ENCODE assay signal across 33 cellular contexts in the genomic region with DNA sequence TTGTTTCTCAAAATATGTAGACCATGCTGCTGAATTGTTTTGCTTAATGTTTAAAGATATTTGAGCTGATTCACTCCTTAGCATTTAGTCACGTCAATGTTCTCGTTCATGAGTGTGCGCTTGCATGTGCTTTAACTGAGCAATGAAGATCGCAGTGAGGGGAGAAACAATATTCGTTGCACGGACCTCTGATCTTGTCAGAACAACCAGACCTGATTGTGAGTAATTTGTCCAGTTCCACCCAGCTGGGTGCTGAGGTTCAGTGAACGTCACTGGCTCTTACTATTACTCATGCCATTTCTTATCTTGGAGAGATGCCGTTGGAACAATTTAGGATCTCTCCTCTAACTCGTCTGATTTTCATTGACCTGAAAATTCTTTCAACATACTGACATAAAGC. TPM values are rescaled to one million over a fixed set of nuclear protein-coding genes. Genes with fewer than 3 reads are reported as not detected.
DNase-seq lines count a peak whose midpoint lies in the region; ATAC-seq, FAIRE-seq and TF ChIP-seq lines count a peak whose summit lies in the region.
"Had no signal": no experiment of that assay in that cellular context is flagged by ENCODE, and none has a peak within 500 bp of the region (broad histone marks: within the 10 kb centered on the region; RNA-seq: fewer than 3 reads in every experiment).

No MANE protein-coding gene starts in this region.

- TF ChIP-seq CTCF in MCF 10A (IDR thresholded peaks at IDR 0.05; ENCODE audit: unreplicated experiment) (no peak), breast epithelium (IDR thresholded peaks at IDR 0.05) (no peak), astrocyte (IDR thresholded peaks at IDR 0.05; ENCODE audit: insufficient read depth, low read depth, low read length) (no peak), fibroblast of mammary gland (conservative IDR thresholded peaks at IDR 0.05; ENCODE audit: control insufficient read depth, insufficient read depth, low read depth, low read length) (no peak), smooth muscle cell (IDR thresholded peaks at IDR 0.05; ENCODE audit: borderline replicate concordance, insufficient read depth, poor library complexity, severe bottlenecking) (no peak)

- H3K4me1 Mint-ChIP-seq in MCF 10A (ENCODE audit: insufficient read depth, unreplicated experiment) = no peaks in the 10 kb centered on the region
- H3K4me1 Mint-ChIP-seq in astrocyte (ENCODE audit: low read depth, unreplicated experiment) = no peaks in the 10 kb centered on the region
- H3K4me1 Mint-ChIP-seq in T-helper 2 cell treated with Interferon-gamma antibody and Interleukin-4, amounts not matched to agents 5 μg/mL and 100 μg/mL, for 36 hours (ENCODE audit: low read depth) = no peaks in the 10 kb centered on the region
- no peaks in the 10 kb centered on the region for H3K4me1 Mint-ChIP-seq in activated naive CD8-positive, alpha-beta T cell treated with anti-CD3 and anti-CD28 coated beads, Interleukin-2, amount 50 U/mL, for 24 hours
- H3K4me1 Mint-ChIP-seq: neural crest cell had no signal

- POLR2A ChIA-PET in MCF 10A (lab: Yijun Ruan, JAX) = no interaction called here

- H3K4me3 ChIP-seq in breast epithelium (no peak overlapping the region), astrocyte (ENCODE audit: insufficient read depth, low read depth, low read length) (no peak overlapping the region), fibroblast of mammary gland (ENCODE audit: control insufficient read depth, low read depth, low read length) (no peak overlapping the region), smooth muscle cell (no peak overlapping the region)
- H3K4me3 ChIP-seq: esophagus muscularis mucosa, left ventricle myocardium inferior, PC-9, stomach, thyroid gland, uterus had no signal

- TF ChIP-seq POLR2A in breast epithelium (IDR thresholded peaks at IDR 0.05) = no peak

- no peak overlapping the region for H3K27ac ChIP-seq in breast epithelium
- H3K27ac ChIP-seq in astrocyte (ENCODE audit: low read depth, low read length) = no peak overlapping the region
- peak overlapping the region; percentile 52 for H3K27ac ChIP-seq in smooth muscle cell (ENCODE audit: low read depth)
- H3K27ac ChIP-seq: esophagus muscularis mucosa, left ventricle myocardium inferior, parathyroid adenoma, PC-9, stomach, thyroid gland, uterus had no signal

- H3K27ac Mint-ChIP-seq in MCF 10A (ENCODE audit: low read depth, unreplicated experiment) = no peak overlapping the region
- no peak overlapping the region for H3K27ac Mint-ChIP-seq in astrocyte (ENCODE audit: unreplicated experiment)
- no peak overlapping the region for H3K27ac Mint-ChIP-seq in T-helper 2 cell treated with Interferon-gamma antibody and Interleukin-4, amounts not matched to agents 5 μg/mL and 100 μg/mL, for 36 hours
- no peak overlapping the region for H3K27ac Mint-ChIP-seq in activated naive CD8-positive, alpha-beta T cell treated with anti-CD3 and anti-CD28 coated beads, Interleukin-2, amount 50 U/mL, for 24 hours
- H3K27ac Mint-ChIP-seq: activated T-helper 2 cell treated with anti-CD3 and anti-CD28 coated beads, Interferon-gamma antibody, Interleukin-2, Interleukin-4, amounts not matched to agents 10 μg/mL and 5 μg/mL and 100 μg/mL, durations not matched to agents 14 hours and 24 hours and 36 hours; CD4-positive, alpha-beta T cell had no signal

- H2AFZ ChIP-seq in astrocyte (ENCODE audit: low read depth, low read length) = no peak overlapping the region
- no peak overlapping the region for H2AFZ ChIP-seq in smooth muscle cell (ENCODE audit: low read depth)
- H2AFZ ChIP-seq: parathyroid adenoma, PC-9 had no signal

- H3K9ac ChIP-seq in astrocyte (ENCODE audit: low read length) = no peak overlapping the region
- H3K9ac ChIP-seq in smooth muscle cell (ENCODE audit: low read depth) = no peak overlapping the region
- H3K9ac ChIP-seq: parathyroid adenoma had no signal

- H4K20me1 ChIP-seq in astrocyte (ENCODE audit: insufficient read depth, low read length) (no peaks in the 10 kb centered on the region), smooth muscle cell (ENCODE audit: low read depth) (no peaks in the 10 kb centered on the region)

- H3K79me2 ChIP-seq in astrocyte (ENCODE audit: insufficient read depth, low read length) (no peaks in the 10 kb centered on the region), smooth muscle cell (ENCODE audit: low read depth) (no peaks in the 10 kb centered on the region)
- H3K79me2 ChIP-seq: parathyroid adenoma had no signal

- H3K9me3 ChIP-seq in breast epithelium (no peaks in the 10 kb centered on the region), astrocyte (ENCODE audit: insufficient read depth, low read depth, low read length) (no peaks in the 10 kb centered on the region), smooth muscle cell (replicated peaks; ENCODE audit: low read depth) (no peaks in the 10 kb centered on the region)
- H3K9me3 ChIP-seq: esophagus muscularis mucosa, left ventricle myocardium inferior, stomach, thyroid gland, uterus had no signal

- H3K9me3 Mint-ChIP-seq in MCF 10A (ENCODE audit: unreplicated experiment) = no peaks in the 10 kb centered on the region
- H3K9me3 Mint-ChIP-seq in astrocyte (ENCODE audit: unreplicated experiment) = no peaks in the 10 kb centered on the region
- no peaks in the 10 kb centered on the region for H3K9me3 Mint-ChIP-seq in T-helper 2 cell treated with Interferon-gamma antibody and Interleukin-4, amounts not matched to agents 5 μg/mL and 100 μg/mL, for 36 hours
- H3K9me3 Mint-ChIP-seq in activated naive CD8-positive, alpha-beta T cell treated with anti-CD3 and anti-CD28 coated beads, Interleukin-2, amount 50 U/mL, for 24 hours = no peaks in the 10 kb centered on the region
- H3K9me3 Mint-ChIP-seq: activated T-helper 2 cell treated with anti-CD3 and anti-CD28 coated beads, Interferon-gamma antibody, Interleukin-2, Interleukin-4, amounts not matched to agents 10 μg/mL and 5 μg/mL and 100 μg/mL, durations not matched to agents 14 hours and 24 hours and 36 hours; CD4-positive, alpha-beta T cell; neural crest cell had no signal

- no peaks in the 10 kb centered on the region for H3K4me1 ChIP-seq in breast epithelium
- H3K4me1 ChIP-seq in astrocyte (ENCODE audit: insufficient read depth, low read length) = no peaks in the 10 kb centered on the region
- H3K4me1 ChIP-seq in smooth muscle cell (ENCODE audit: low read depth) = no peaks in the 10 kb centered on the region
- H3K4me1 ChIP-seq: esophagus muscularis mucosa, left ventricle myocardium inferior, parathyroid adenoma, thyroid gland, uterus had no signal

- intact Hi-C loops in MCF 10A (cut with micrococcal nuclease) (no loop called here), breast epithelium (cut with DNase I; ENCODE audit: low total_unique reads) (no loop called here)

- H3F3A ChIP-seq in smooth muscle cell (ENCODE audit: low read depth) = no peaks in the 10 kb centered on the region

- BruUV-seq in MCF 10A (replicated peaks; lab: Mats Ljungman, UMichigan) = no TSS peak

- peak; percentile 9 for DNase-seq in MCF 10A (ENCODE audit: unreplicated experiment)
- no peak for DNase-seq in breast epithelium (ENCODE audit: low spot score in 2 of 2)
- peak; percentile 34 for DNase-seq in astrocyte (ENCODE audit: low read depth)
- DNase-seq in fibroblast of mammary gland (ENCODE audit: low read depth) = peak; percentile 48
- no peak for DNase-seq in smooth muscle cell (lab: John Stamatoyannopoulos, UW; ENCODE audit: unreplicated experiment)
- DNase-seq in T-helper 2 cell treated with Interferon-gamma antibody and Interleukin-4, amounts not matched to agents 5 μg/mL and 100 μg/mL, for 36 hours (ENCODE audit: low spot score) = no peak
- DNase-seq in T-helper 1 cell = no peak
- DNase-seq in activated naive CD8-positive, alpha-beta T cell treated with anti-CD3 and anti-CD28 coated beads, Interleukin-2, amount 50 U/mL, for 24 hours = no peak
- DNase-seq: 8988T; activated CD4-positive, alpha-beta T cell treated with anti-CD3 and anti-CD28 coated beads for 48 hours; activated naive CD4-positive, alpha-beta T cell treated with anti-CD3 and anti-CD28 coated beads, Interleukin-2, amount 50 U/mL, for 16 hours; anterior cingulate cortex; CD4-positive, alpha-beta T cell; DND-41; GOT3; KBM-7; left ventricle myocardium inferior; mesendoderm; NCI-H1092 treated with DMSO at 0.1 percent for 48 hours; NCI-H2029; NCI-H526; PC-9; right cardiac atrium; Right ventricle myocardium superior; stomach; thyroid gland; uterus had no signal

- no peaks in the 10 kb centered on the region for H3K27me3 ChIP-seq in breast epithelium
- no peaks in the 10 kb centered on the region for H3K27me3 ChIP-seq in astrocyte (ENCODE audit: insufficient read depth, low read length)
- no peaks in the 10 kb centered on the region for H3K27me3 ChIP-seq in smooth muscle cell (ENCODE audit: low read depth)
- H3K27me3 ChIP-seq: esophagus muscularis mucosa, stomach, thyroid gland, uterus had no signal

- no peak for ATAC-seq in activated naive CD8-positive, alpha-beta T cell treated with anti-CD3 and anti-CD28 coated beads, Interleukin-2, amount 50 U/mL, for 24 hours

- H3K4me3 Mint-ChIP-seq in MCF 10A (ENCODE audit: unreplicated experiment) (no peak overlapping the region), astrocyte (ENCODE audit: unreplicated experiment) (no peak overlapping the region)
- no peak overlapping the region for H3K4me3 Mint-ChIP-seq in T-helper 2 cell treated with Interferon-gamma antibody and Interleukin-4, amounts not matched to agents 5 μg/mL and 100 μg/mL, for 36 hours
- H3K4me3 Mint-ChIP-seq in activated naive CD8-positive, alpha-beta T cell treated with anti-CD3 and anti-CD28 coated beads, Interleukin-2, amount 50 U/mL, for 24 hours = no peak overlapping the region
- H3K4me3 Mint-ChIP-seq: CD4-positive, alpha-beta T cell; neural crest cell had no signal

- CTCF ChIA-PET in MCF 10A (lab: Yijun Ruan, JAX) = interaction anchor here (0.6 kb wide), 1 partner anchor 10 kb away, joined by 3 read pairs; no protein-coding TSS in a partner anchor

- H3K36me3 ChIP-seq in breast epithelium (no peaks in the 10 kb centered on the region), astrocyte (ENCODE audit: insufficient read depth, low read length) (no peaks in the 10 kb centered on the region), smooth muscle cell (ENCODE audit: low read depth) (no peaks in the 10 kb centered on the region)
- H3K36me3 ChIP-seq: esophagus muscularis mucosa, left ventricle myocardium inferior, stomach, thyroid gland, uterus had no signal

- WGBS in smooth muscle cell (ENCODE audit: low lambda C conversion rate) = 66% methylated on average over 9 of the region's 9 CpGs

- H3K27me3 Mint-ChIP-seq in MCF 10A (ENCODE audit: insufficient read depth, unreplicated experiment) = no peaks in the 10 kb centered on the region
- no peaks in the 10 kb centered on the region for H3K27me3 Mint-ChIP-seq in astrocyte (ENCODE audit: low read depth, unreplicated experiment)
- H3K27me3 Mint-ChIP-seq in T-helper 2 cell treated with Interferon-gamma antibody and Interleukin-4, amounts not matched to agents 5 μg/mL and 100 μg/mL, for 36 hours (ENCODE audit: low read depth) = no peaks in the 10 kb centered on the region
- H3K27me3 Mint-ChIP-seq in activated naive CD8-positive, alpha-beta T cell treated with anti-CD3 and anti-CD28 coated beads, Interleukin-2, amount 50 U/mL, for 24 hours = no peaks in the 10 kb centered on the region
- H3K27me3 Mint-ChIP-seq: CD4-positive, alpha-beta T cell had no signal

- FAIRE-seq in astrocyte (lab: Jason Lieb, UNC) = no peak
- FAIRE-seq: GM19239, islet of Langerhans had no signal

- H3K4me2 ChIP-seq in astrocyte (ENCODE audit: low read length) (no peak overlapping the region), smooth muscle cell (peak overlapping the region; percentile 45)
- H3K4me2 ChIP-seq: PC-9 had no signal

- H3K36me3 Mint-ChIP-seq in MCF 10A (ENCODE audit: insufficient read depth, unreplicated experiment) = no peaks in the 10 kb centered on the region
- H3K36me3 Mint-ChIP-seq in astrocyte (ENCODE audit: low read depth, unreplicated experiment) = no peaks in the 10 kb centered on the region
- no peaks in the 10 kb centered on the region for H3K36me3 Mint-ChIP-seq in T-helper 2 cell treated with Interferon-gamma antibody and Interleukin-4, amounts not matched to agents 5 μg/mL and 100 μg/mL, for 36 hours (ENCODE audit: low read depth)
- H3K36me3 Mint-ChIP-seq in activated naive CD8-positive, alpha-beta T cell treated with anti-CD3 and anti-CD28 coated beads, Interleukin-2, amount 50 U/mL, for 24 hours (ENCODE audit: low read depth) = no peaks in the 10 kb centered on the region

RNA-seq across cellular contexts. Expression of a gene that starts 15.0 kb away (rescaled TPM):
- total RNA-seq in MCF 10A (2022) (35.3 and 35.6 TPM in 2 replicates), breast epithelium (10 to 100 TPM in 2 of 3 donors, 1 to 10 TPM in 1; 9.4 to 28.5 (median 27.1) TPM), astrocyte (19.8 and 27.3 TPM in 2 replicates), smooth muscle cell (9.5 and 12.8 TPM in 2 replicates)
- 10.1 and 18.5 TPM in 2 replicates for polyA plus RNA-seq in smooth muscle cell

Comparison
In these comparisons a context has a peak if more than half of its experiments do, and no peak if none do; other contexts are left out.
1. DNase-seq: peak in MCF 10A (single experiment), astrocyte (single experiment) and fibroblast of mammary gland (single experiment); none in breast epithelium (0 of 2), smooth muscle cell (single experiment), T-helper 2 cell treated with Interferon-gamma antibody and Interleukin-4, amounts not matched to agents 5 μg/mL and 100 μg/mL, for 36 hours (single experiment), T-helper 1 cell (0 of 5) and activated naive CD8-positive, alpha-beta T cell treated with anti-CD3 and anti-CD28 coated beads, Interleukin-2, amount 50 U/mL, for 24 hours (single experiment).